17 cellular contexts compared by ENCODE assay signal in the genomic region with DNA sequence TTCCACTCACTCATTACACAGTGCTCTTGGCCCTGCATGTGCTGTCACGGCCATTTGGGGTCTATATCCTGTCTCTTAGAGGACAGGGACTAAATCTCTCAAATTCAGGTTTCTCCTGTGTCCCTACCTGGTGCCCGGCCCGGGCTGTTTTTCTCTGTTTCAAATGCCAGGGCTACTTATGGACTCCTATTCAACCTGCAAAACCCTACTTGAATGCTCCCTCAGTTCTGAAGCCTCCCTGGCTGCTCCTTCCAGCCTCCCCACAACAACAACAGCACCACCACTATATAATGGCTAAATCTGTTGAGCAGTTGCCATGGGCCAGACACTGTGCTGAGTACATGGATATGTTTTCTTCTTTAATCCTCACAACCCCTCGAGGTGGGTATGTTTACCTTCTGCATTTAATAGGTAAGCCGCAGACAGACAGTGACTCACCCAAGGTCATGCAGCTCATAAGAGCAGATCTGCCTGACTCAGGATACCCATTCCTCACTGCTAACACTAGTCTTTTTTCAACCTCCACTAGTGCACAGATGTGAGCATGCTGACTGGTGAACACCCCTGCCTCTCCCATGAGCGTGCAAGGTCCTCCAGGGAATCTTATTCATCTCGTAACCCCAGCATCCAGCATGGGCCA. TPM values are rescaled to one million over a fixed set of nuclear protein-coding genes. Genes with fewer than 3 reads are reported as not detected.
DNase-seq lines count a peak whose midpoint lies in the region; ATAC-seq and TF ChIP-seq lines count a peak whose summit lies in the region.
"Had no signal": no experiment of that assay in that cellular context is flagged by ENCODE, and none has a peak within 500 bp of the region (broad histone marks: within the 10 kb centered on the region; RNA-seq: fewer than 3 reads in every experiment).

No MANE protein-coding gene starts in this region.

- CTCF ChIA-PET in activated CD4-positive, alpha-beta memory T cell treated with anti-CD3 and anti-CD28 coated beads, Interleukin-2, amount 10 ng/mL, durations not matched to agents 7 days and 5 days (lab: Charles Lee) = interaction anchor here (1.8 kb wide), 1 partner anchor 10 kb away, joined by 5 read pairs; no protein-coding TSS in a partner anchor

- intact Hi-C loops in ascending aorta (cut with DNase I) = no loop called here
- intact Hi-C loops in natural killer cell (cut with micrococcal nuclease) = no loop called here

- H3K4me1 ChIP-seq in ascending aorta = peaks cover 16 to 22% of the 10 kb centered on the region in 2 donors

- H3K9me3 Mint-ChIP-seq in natural killer cell = peaks cover 0 to 3% of the 10 kb centered on the region in 2 donors
- no peaks in the 10 kb centered on the region for H3K9me3 Mint-ChIP-seq in activated CD4-positive, alpha-beta memory T cell treated with anti-CD3 and anti-CD28 coated beads, Interleukin-2, amount 10 ng/mL, durations not matched to agents 7 days and 5 days
- H3K9me3 Mint-ChIP-seq: CD8-positive, alpha-beta T cell; endodermal cell had no signal

- TF ChIP-seq CTCF in ascending aorta (IDR thresholded peaks at IDR 0.05) = no peak
- TF ChIP-seq CTCF in natural killer cell (IDR thresholded peaks at IDR 0.05) = no peak

- peak overlapping the region; percentile 61 to 80 for H3K27ac Mint-ChIP-seq in natural killer cell
- H3K27ac Mint-ChIP-seq in activated CD4-positive, alpha-beta memory T cell treated with anti-CD3 and anti-CD28 coated beads, Interleukin-2, amount 10 ng/mL, durations not matched to agents 7 days and 5 days = no peak overlapping the region
- H3K27ac Mint-ChIP-seq: CD8-positive, alpha-beta T cell; endodermal cell had no signal

- no peaks in the 10 kb centered on the region for H3K27me3 ChIP-seq in ascending aorta
- H3K27me3 ChIP-seq: body of pancreas, heart left ventricle, left lung, suprapubic skin had no signal

- H3K4me1 Mint-ChIP-seq in natural killer cell = peaks cover 32 to 56% of the 10 kb centered on the region in 2 donors
- H3K4me1 Mint-ChIP-seq in activated CD4-positive, alpha-beta memory T cell treated with anti-CD3 and anti-CD28 coated beads, Interleukin-2, amount 10 ng/mL, durations not matched to agents 7 days and 5 days = no peaks in the 10 kb centered on the region
- H3K4me1 Mint-ChIP-seq: endodermal cell had no signal

- H3K36me3 Mint-ChIP-seq in natural killer cell = no peaks in the 10 kb centered on the region
- no peaks in the 10 kb centered on the region for H3K36me3 Mint-ChIP-seq in activated CD4-positive, alpha-beta memory T cell treated with anti-CD3 and anti-CD28 coated beads, Interleukin-2, amount 10 ng/mL, durations not matched to agents 7 days and 5 days (ENCODE audit: low read depth)

- no peaks in the 10 kb centered on the region for H3K9me3 ChIP-seq in ascending aorta
- H3K9me3 ChIP-seq: body of pancreas, heart left ventricle, left lung, suprapubic skin had no signal

- H3K27me3 Mint-ChIP-seq in natural killer cell (ENCODE audit: low read depth in 2 of 2) = no peaks in the 10 kb centered on the region
- no peaks in the 10 kb centered on the region for H3K27me3 Mint-ChIP-seq in activated CD4-positive, alpha-beta memory T cell treated with anti-CD3 and anti-CD28 coated beads, Interleukin-2, amount 10 ng/mL, durations not matched to agents 7 days and 5 days

- H3K36me3 ChIP-seq in ascending aorta = peaks cover 12 to 15% of the 10 kb centered on the region in 2 donors
- H3K36me3 ChIP-seq: left lung had no signal

- peak; percentile 95 for DNase-seq in Daoy (ENCODE audit: low read depth)
- DNase-seq in LoVo (ENCODE audit: low spot score) = peak; percentile 19
- no peak for DNase-seq in ascending aorta (ENCODE audit: low spot score in 2 of 2)
- DNase-seq in natural killer cell = no peak
- DNase-seq in activated CD4-positive, alpha-beta memory T cell treated with anti-CD3 and anti-CD28 coated beads, Interleukin-2, amount 10 ng/mL, durations not matched to agents 7 days and 5 days = no peak
- DNase-seq in SHP77 (lab: John Stamatoyannopoulos, UW) = no peak
- no peak for DNase-seq in NCI-H1417 (lab: John Stamatoyannopoulos, UW)
- no peak for DNase-seq in stimulated activated CD4-positive, alpha-beta T cell treated with anti-CD3 and anti-CD28 coated beads, Interleukin-2, amount 100 ng/mL, for 24 hours
- DNase-seq: activated T-cell treated with anti-CD3 and anti-CD28 coated beads, Interleukin-2, amount 50 U/mL, for 1 hour; body of pancreas; CD8-positive, alpha-beta T cell; endodermal cell; left lung; NCI-H524; SHP77 treated with DMSO at 0.1 percent for 48 hours had no signal

- ATAC-seq in natural killer cell = no peak
- ATAC-seq: body of pancreas; CD8-positive, alpha-beta T cell; heart left ventricle; left lung had no signal

- no peak overlapping the region for H3K4me3 Mint-ChIP-seq in natural killer cell
- H3K4me3 Mint-ChIP-seq in activated CD4-positive, alpha-beta memory T cell treated with anti-CD3 and anti-CD28 coated beads, Interleukin-2, amount 10 ng/mL, durations not matched to agents 7 days and 5 days = no peak overlapping the region
- H3K4me3 Mint-ChIP-seq: CD8-positive, alpha-beta T cell; endodermal cell had no signal

- no peak overlapping the region for H3K4me3 ChIP-seq in ascending aorta
- H3K4me3 ChIP-seq: body of pancreas, heart left ventricle, left lung, suprapubic skin had no signal

- peak overlapping the region; percentile 28 to 96 for H3K27ac ChIP-seq in ascending aorta
- H3K27ac ChIP-seq: body of pancreas, heart left ventricle, left lung, suprapubic skin had no signal

- POLR2A ChIA-PET in activated CD4-positive, alpha-beta memory T cell treated with anti-CD3 and anti-CD28 coated beads, Interleukin-2, amount 10 ng/mL, durations not matched to agents 7 days and 5 days (lab: Charles Lee) = interaction anchor here (0.7 to 1.3 kb wide), 2 partner anchors 11 to 680 kb away, joined by 3 to 4 read pairs; no protein-coding TSS in a partner anchor

RNA-seq across cellular contexts. Expression of gene DHRS3, which starts 29.9 kb away (rescaled TPM):
- 45.8 and 49.4 TPM in 2 replicates for total RNA-seq in Daoy (2014; rRNA removed; shearing (Covaris generic))
- total RNA-seq in ascending aorta = 39.4 TPM
- 100 to 1,000 TPM; 106 to 175 (median 153) TPM for total RNA-seq in natural killer cell
- 10 to 100 TPM; 30.1 to 32.5 TPM for total RNA-seq in activated CD4-positive, alpha-beta memory T cell treated with anti-CD3 and anti-CD28 coated beads, Interleukin-2, amount 10 ng/mL, durations not matched to agents 7 days and 5 days

RNA-seq across cellular contexts. Expression of gene AADACL4, which starts 55.8 kb away (rescaled TPM):
- not detected in 2 replicates for total RNA-seq in Daoy (2014; rRNA removed; shearing (Covaris generic))
- not detected for total RNA-seq in ascending aorta
- total RNA-seq in natural killer cell = not detected
- total RNA-seq in activated CD4-positive, alpha-beta memory T cell treated with anti-CD3 and anti-CD28 coated beads, Interleukin-2, amount 10 ng/mL, durations not matched to agents 7 days and 5 days = not detected
- total RNA-seq: body of pancreas; CD8-positive, alpha-beta T cell; endodermal cell; heart left ventricle; left lung; suprapubic skin had no signal

Comparison
In these comparisons a context has a peak if more than half of its experiments do, and no peak if none do; other contexts are left out.
1. DNase-seq: peak in Daoy (single experiment) and LoVo (single experiment); none in ascending aorta (0 of 2), natural killer cell (single experiment), activated CD4-positive, alpha-beta memory T cell treated with anti-CD3 and anti-CD28 coated beads, Interleukin-2, amount 10 ng/mL, durations not matched to agents 7 days and 5 days (single experiment), SHP77 (0 of 2), NCI-H1417 (0 of 3) and stimulated activated CD4-positive, alpha-beta T cell treated with anti-CD3 and anti-CD28 coated beads, Interleukin-2, amount 100 ng/mL, for 24 hours (0 of 2).